In the genomic region with DNA sequence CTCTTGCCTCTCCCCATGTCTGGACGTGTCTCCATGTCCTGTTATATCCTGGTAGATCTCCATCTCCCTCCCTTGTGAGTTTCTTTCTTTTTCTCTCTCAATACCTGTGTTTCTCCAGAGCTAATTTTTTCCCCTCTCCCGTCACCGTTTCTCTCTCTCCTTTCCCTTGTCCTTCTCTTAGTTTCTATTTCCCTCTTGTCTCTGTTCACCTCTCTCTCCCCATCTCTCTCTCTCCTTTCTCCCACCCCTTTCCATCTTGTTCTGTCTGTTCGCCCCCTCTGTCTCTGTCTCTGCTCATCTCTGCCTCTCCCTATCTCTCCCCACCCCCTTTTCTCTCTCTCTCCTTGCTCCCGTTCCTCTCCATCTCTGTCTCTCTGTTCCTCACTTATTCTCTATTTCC, we compare ENCODE assay signal across 7 cellular contexts. TPM values are rescaled to one million over a fixed set of nuclear protein-coding genes. Genes with fewer than 3 reads are reported as not detected.
"Had no signal": no experiment of that assay in that cellular context is flagged by ENCODE, and none has a peak within 500 bp of the region (broad histone marks: within the 10 kb centered on the region; RNA-seq: fewer than 3 reads in every experiment).

No MANE protein-coding gene starts in this region.

- H3K4me1 Mint-ChIP-seq: GM23338 had no signal

- H3K9me3 Mint-ChIP-seq: GM23338 had no signal

- H3K4me1 ChIP-seq: HAP-1 had no signal

- H3K36me3 ChIP-seq: HAP-1 had no signal

- H3K4me3 ChIP-seq: GM23338, HAP-1, K562 had no signal

- H3K27ac Mint-ChIP-seq: GM23338 had no signal

- DNase-seq: H7, IMR-90, KG1 had no signal

- ATAC-seq: HCT116, K562 had no signal

- H3K4me3 Mint-ChIP-seq: GM23338 had no signal

RNA-seq across cellular contexts. Expression of a gene that starts 13.0 kb away (rescaled TPM):
- total RNA-seq: IMR-90 had no signal
